In the genomic region with DNA sequence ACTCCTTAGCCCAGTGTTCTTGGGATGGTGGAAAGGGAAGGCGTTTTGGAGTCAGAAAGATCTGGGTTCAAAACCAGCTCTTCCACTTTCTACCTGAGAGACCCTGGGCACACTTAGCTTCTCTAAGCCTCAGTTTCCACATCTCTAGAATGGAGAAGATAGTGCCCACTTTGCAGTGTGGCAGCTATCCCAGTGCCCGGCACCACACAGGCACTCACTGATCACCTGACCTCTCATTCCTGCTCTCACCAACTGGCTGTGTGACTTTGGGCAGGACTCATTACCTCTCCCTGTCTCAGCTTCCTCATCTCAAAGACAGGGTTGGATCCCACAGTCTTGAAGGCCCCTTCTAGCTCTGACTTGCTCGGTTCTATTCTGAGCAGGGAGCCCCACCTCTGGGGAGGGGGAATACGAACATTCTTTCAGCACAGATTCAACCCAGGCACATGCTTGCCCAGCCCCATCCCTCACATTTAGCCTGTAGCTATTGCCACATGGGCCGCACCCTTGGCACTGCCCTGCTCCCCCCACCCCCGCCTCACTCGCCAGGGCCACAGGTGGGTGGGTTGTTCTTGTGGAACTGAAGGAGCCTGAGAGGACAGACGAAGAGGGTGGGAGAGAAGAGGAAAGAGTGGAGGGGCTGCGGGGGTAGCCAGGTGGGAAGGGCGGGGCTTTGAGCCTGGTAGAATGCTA, we compare ENCODE assay signal across 2 cellular contexts.
TF ChIP-seq lines count a peak whose summit lies in the region.

No MANE protein-coding gene starts in this region.

TF ChIP-seq in H1, 55 proteins besides CTCF, POLR2A, EP300 and RAD21:
- TF ChIP-seq EZH2 (IDR thresholded peaks at IDR 0.05; ENCODE audit: low read depth, low read length, severe bottlenecking) (peak; percentile 17), SIN3A (conservative IDR thresholded peaks at IDR 0.05 in 1 of 2, IDR thresholded peaks at IDR 0.05 in 1 of 2; ENCODE audit: low read depth in 1 of 2, low read length in 2 of 2) (no peak), RBBP5 (IDR thresholded peaks at IDR 0.05; ENCODE audit: borderline replicate concordance, low read depth, low read length) (no peak), YY1 (IDR thresholded peaks at IDR 0.05; ENCODE audit: low read depth, low read length) (no peak), RXRA (IDR thresholded peaks at IDR 0.05; ENCODE audit: insufficient read depth, low read depth, low read length) (no peak), CBX8 (IDR thresholded peaks at IDR 0.05; ENCODE audit: borderline replicate concordance, low read depth, low read length) (no peak), SUZ12 (IDR thresholded peaks at IDR 0.05; ENCODE audit: low read length) (peak; percentile 54), ASH2L (IDR thresholded peaks at IDR 0.05; ENCODE audit: low read length) (no peak), BCL11A (IDR thresholded peaks at IDR 0.05; ENCODE audit: low read depth in 2 of 2, low read length in 2 of 2) (no peak), SP4 (IDR thresholded peaks at IDR 0.05; ENCODE audit: low read length) (no peak)

TF ChIP-seq in GM12891, 5 proteins besides CTCF, POLR2A, EP300 and RAD21:
- TF ChIP-seq PAX5 (IDR thresholded peaks at IDR 0.05; ENCODE audit: insufficient read depth, low read length, severe bottlenecking) (no peak), SPI1 (IDR thresholded peaks at IDR 0.05; ENCODE audit: low read depth, low read length) (no peak), POU2F2 (IDR thresholded peaks at IDR 0.05; ENCODE audit: low read depth, low read length) (no peak), TAF1 (IDR thresholded peaks at IDR 0.05; ENCODE audit: low read depth, low read length) (no peak), POLR2AphosphoS5 (IDR thresholded peaks at IDR 0.05; ENCODE audit: low read depth, low read length) (no peak)
